Comparison of ENCODE assay signal across 26 cellular contexts in the genomic region with DNA sequence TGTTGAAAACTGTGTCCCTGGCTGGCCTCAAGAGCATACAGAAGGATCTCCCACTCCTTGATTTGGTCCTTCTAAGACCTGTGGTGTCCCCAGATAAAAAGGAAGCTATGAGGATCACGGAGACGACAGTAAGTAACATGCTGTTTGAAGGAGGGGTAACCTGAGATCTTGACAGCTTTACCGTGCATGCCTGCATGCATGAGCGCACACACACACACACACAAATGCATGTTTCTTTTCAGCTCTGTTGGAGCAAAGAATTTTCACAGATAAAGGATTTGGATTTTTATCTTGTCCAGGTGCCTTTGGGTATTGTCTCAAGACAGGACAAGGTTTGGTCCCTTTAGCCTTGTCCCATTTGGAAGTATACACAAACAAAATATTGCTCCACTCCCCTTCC.
DNase-seq lines count a peak whose midpoint lies in the region; ATAC-seq and TF ChIP-seq lines count a peak whose summit lies in the region.
"Had no signal": no experiment of that assay in that cellular context is flagged by ENCODE, and none has a peak within 500 bp of the region (broad histone marks: within the 10 kb centered on the region; RNA-seq: fewer than 3 reads in every experiment).

No MANE protein-coding gene starts in this region.

- no peak overlapping the region for H3K9ac ChIP-seq in Karpas-422 (ENCODE audit: low read length)
- no peak overlapping the region for H3K9ac ChIP-seq in parathyroid adenoma
- H3K9ac ChIP-seq: KMS-11 had no signal

- H3K9me3 ChIP-seq in Karpas-422 (ENCODE audit: low read length) (no peaks in the 10 kb centered on the region), parathyroid adenoma (ENCODE audit: control insufficient read depth, low read length) (no peaks in the 10 kb centered on the region)
- H3K9me3 ChIP-seq: body of pancreas, thyroid gland had no signal

- peaks cover 9% of the 10 kb centered on the region for H3K4me1 ChIP-seq in Karpas-422 (ENCODE audit: low read length)
- no peaks in the 10 kb centered on the region for H3K4me1 ChIP-seq in parathyroid adenoma
- H3K4me1 ChIP-seq: body of pancreas had no signal

- no peak overlapping the region for H3K4me3 ChIP-seq in Karpas-422 (ENCODE audit: low read length)
- H3K4me3 ChIP-seq in parathyroid adenoma (ENCODE audit: low read depth, low read length): no peak overlapping the region
- H3K4me3 ChIP-seq: body of pancreas, thyroid gland had no signal

- no peaks in the 10 kb centered on the region for H3K27me3 ChIP-seq in Karpas-422 (ENCODE audit: low read length)
- no peaks in the 10 kb centered on the region for H3K27me3 ChIP-seq in parathyroid adenoma (ENCODE audit: control insufficient read depth, insufficient read depth, low read length)
- H3K27me3 ChIP-seq: body of pancreas, thyroid gland had no signal

- H2AFZ ChIP-seq in Karpas-422 (ENCODE audit: low read length) (no peak overlapping the region), parathyroid adenoma (no peak overlapping the region)

- H3K27ac ChIP-seq in Karpas-422 (ENCODE audit: low read length): no peak overlapping the region
- no peak overlapping the region for H3K27ac ChIP-seq in parathyroid adenoma
- H3K27ac ChIP-seq: body of pancreas, KMS-11, thyroid gland had no signal

- ATAC-seq in GM19452 (IDR thresholded peaks at IDR 0.05; ENCODE audit: unreplicated experiment): no peak
- ATAC-seq in HG03139 (IDR thresholded peaks at IDR 0.05; ENCODE audit: unreplicated experiment): no peak
- ATAC-seq: activated CD8-positive, alpha-beta T cell treated with anti-CD3 and anti-CD28 coated beads, Interleukin-2, amount 10 ng/mL, durations not matched to agents 7 days and 5 days; activated naive CD8-positive, alpha-beta T cell treated with anti-CD3 and anti-CD28 coated beads, Interleukin-2, amount 50 U/mL, for 24 hours; body of pancreas; right cardiac atrium had no signal

- DNase-seq in NCI-H748 (lab: John Stamatoyannopoulos, UW; ENCODE audit: unreplicated experiment) (peak; percentile 46), NCI-H748 treated with DMSO at 0.1 percent for 48 hours (lab: John Stamatoyannopoulos, UW) (no peak), Karpas-422 (peak; percentile 66), SK-N-DZ (ENCODE audit: low spot score) (peak; percentile 16), T-helper 9 cell (no peak)
- DNase-seq: activated CD4-positive, alpha-beta T cell treated with anti-CD3 and anti-CD28 coated beads for 1 hour; activated CD8-positive, alpha-beta T cell treated with anti-CD3 and anti-CD28 coated beads, Interleukin-2, amount 10 ng/mL, durations not matched to agents 7 days and 5 days; activated gamma-delta T cell; activated naive CD8-positive, alpha-beta T cell treated with anti-CD3 and anti-CD28 coated beads, Interleukin-2, amount 50 U/mL, for 24 hours; body of pancreas; C1 segment of cervical spinal cord; effector memory CD4-positive, alpha-beta T cell; foreskin melanocyte; kidney; NCI-H446 treated with DMSO at 0.1 percent for 48 hours; occipital lobe; OCI-M1; right cardiac atrium; stimulated activated CD4-positive, alpha-beta T cell treated with anti-CD3 and anti-CD28 coated beads, Interleukin-12 subunit alpha, Interleukin-12 subunit beta, amount 100 ng/mL, for 4 hours; stimulated activated CD4-positive, alpha-beta T cell treated with anti-CD3 and anti-CD28 coated beads, Interleukin-4, amount 100 ng/mL, for 4 hours; SW 1271; thyroid gland had no signal

- H4K20me1 ChIP-seq in Karpas-422 (ENCODE audit: insufficient read depth, low read depth, low read length): no peaks in the 10 kb centered on the region

- TF ChIP-seq CTCF in parathyroid adenoma (IDR thresholded peaks at IDR 0.05): no peak

- H3K4me2 ChIP-seq in Karpas-422 (ENCODE audit: low read depth, low read length, poor library complexity, severe bottlenecking) (peak overlapping the region; percentile 4), parathyroid adenoma (ENCODE audit: low read length) (peak overlapping the region; percentile 19)
- H3K4me2 ChIP-seq: KMS-11 had no signal

- no peaks in the 10 kb centered on the region for H3K36me3 ChIP-seq in Karpas-422 (ENCODE audit: insufficient read depth, low read length)
- H3K36me3 ChIP-seq in parathyroid adenoma (ENCODE audit: control insufficient read depth, insufficient read depth, low read length): no peaks in the 10 kb centered on the region
- H3K36me3 ChIP-seq: thyroid gland had no signal

- no peaks in the 10 kb centered on the region for H3K79me2 ChIP-seq in Karpas-422 (ENCODE audit: low read length)
- H3K79me2 ChIP-seq in parathyroid adenoma: no peaks in the 10 kb centered on the region

- H3K9me2 ChIP-seq in Karpas-422 (replicated peaks; ENCODE audit: insufficient read depth, low read length): no peaks in the 10 kb centered on the region

Comparison
In these comparisons a context has a peak if more than half of its experiments do, and no peak if none do; other contexts are left out.
1. DNase-seq: peak in NCI-H748 (single experiment), Karpas-422 (single experiment) and SK-N-DZ (single experiment); none in NCI-H748 treated with DMSO at 0.1 percent for 48 hours (single experiment) and T-helper 9 cell (single experiment).